In genomic region chr16:14366447-14366846, GRCh38 we compare ENCODE assay signal across 21 cellular contexts.
DNase-seq lines count a peak whose midpoint lies in the region; ATAC-seq, FAIRE-seq and TF ChIP-seq lines count a peak whose summit lies in the region.
"Had no signal": no experiment of that assay in that cellular context is flagged by ENCODE, and none has a peak within 500 bp of the region (broad histone marks: within the 10 kb centered on the region; RNA-seq: fewer than 3 reads in every experiment).

No MANE protein-coding gene starts in this region.

- no peak overlapping the region for H3K4me3 Mint-ChIP-seq in neural crest cell
- H3K4me3 Mint-ChIP-seq in stimulated activated memory B cell treated with anti-CD40 and anti-IgM and Interleukin-4, amounts not matched to agents 10 μg/mL and 1 μg/mL and 100 μg/mL, for 72 hours, result no peak overlapping the region
- H3K4me3 Mint-ChIP-seq: CD4-positive, alpha-beta T cell; CD8-positive, alpha-beta T cell had no signal

- no peak for TF ChIP-seq RAD21 in HepG2 (CRISPR knock-in tag; IDR thresholded peaks at IDR 0.05)

- TF ChIP-seq POLR2A in HepG2 (IDR thresholded peaks at IDR 0.05; ENCODE audit: insufficient read depth in 1 of 2, low read depth in 2 of 2, low read length in 2 of 2) (no peak), right lobe of liver (IDR thresholded peaks at IDR 0.05) (no peak)

- no peaks in the 10 kb centered on the region for H3K9me3 Mint-ChIP-seq in neural crest cell
- H3K9me3 Mint-ChIP-seq in stimulated activated memory B cell treated with anti-CD40 and anti-IgM and Interleukin-4, amounts not matched to agents 10 μg/mL and 1 μg/mL and 100 μg/mL, for 72 hours, result no peaks in the 10 kb centered on the region
- H3K9me3 Mint-ChIP-seq: CD4-positive, alpha-beta T cell; CD8-positive, alpha-beta T cell had no signal

- peak overlapping the region; percentile 12 for H3K27ac Mint-ChIP-seq in neural crest cell (ENCODE audit: unreplicated experiment)
- H3K27ac Mint-ChIP-seq in stimulated activated memory B cell treated with anti-CD40 and anti-IgM and Interleukin-4, amounts not matched to agents 10 μg/mL and 1 μg/mL and 100 μg/mL, for 72 hours, result no peak overlapping the region
- H3K27ac Mint-ChIP-seq: CD4-positive, alpha-beta T cell; CD8-positive, alpha-beta T cell had no signal

- H2AFZ ChIP-seq in HepG2 (ENCODE audit: low read length), result no peak overlapping the region

- FAIRE-seq in HepG2 (lab: Jason Lieb, UNC), result no peak
- FAIRE-seq: D721Med, G401.6, GM12891, GM19239 had no signal

- H3K4me1 ChIP-seq in HepG2 (ENCODE audit: insufficient read depth, low read length), result peaks cover 54% of the 10 kb centered on the region
- peaks cover 0 to 8% (median 0%) of the 10 kb centered on the region in 4 donors for H3K4me1 ChIP-seq in right lobe of liver

- BruUV-seq in HepG2 (replicated peaks; lab: Mats Ljungman, UMichigan), result no TSS peak

- TF ChIP-seq EP300 in HepG2 (IDR thresholded peaks at IDR 0.05; ENCODE audit: low read depth in 2 of 2, low read length in 2 of 2), result no peak
- TF ChIP-seq EP300 in HepG2 (CRISPR knock-in tag; IDR thresholded peaks at IDR 0.05; ENCODE audit: borderline replicate concordance), result no peak

- no peak overlapping the region for H3K27ac ChIP-seq in HepG2 (ENCODE audit: extremely low read length, insufficient read depth, low read length)
- no peak overlapping the region for H3K27ac ChIP-seq in right lobe of liver
- 0 out of 2 replicates have a peak overlapping the region, but pooled peaks have one; percentile 14 for H3K27ac ChIP-seq in RWPE1
- H3K27ac ChIP-seq: 22Rv1, C4-2B had no signal

- H3K4me3 ChIP-seq in HepG2 (replicated peaks in 1 of 3; ENCODE audit: insufficient read depth in 1 of 3, low read depth in 2 of 3, low read length in 3 of 3) (no peak overlapping the region), right lobe of liver (no peak overlapping the region)
- H3K4me3 ChIP-seq: BLaER1 treated with 17β-estradiol and CSF1 and Interleukin-3, amounts not matched to agents 10 nM and 100 nM had no signal

- peaks cover 8% of the 10 kb centered on the region for H3K4me1 Mint-ChIP-seq in neural crest cell
- peaks cover 7% of the 10 kb centered on the region for H3K4me1 Mint-ChIP-seq in stimulated activated memory B cell treated with anti-CD40 and anti-IgM and Interleukin-4, amounts not matched to agents 10 μg/mL and 1 μg/mL and 100 μg/mL, for 72 hours

- H3K36me3 Mint-ChIP-seq in neural crest cell (ENCODE audit: low read depth), result no peaks in the 10 kb centered on the region
- no peaks in the 10 kb centered on the region for H3K36me3 Mint-ChIP-seq in stimulated activated memory B cell treated with anti-CD40 and anti-IgM and Interleukin-4, amounts not matched to agents 10 μg/mL and 1 μg/mL and 100 μg/mL, for 72 hours
- H3K36me3 Mint-ChIP-seq: CD8-positive, alpha-beta T cell had no signal

- intact Hi-C loops in HepG2 (cut with micrococcal nuclease; ENCODE audit: unreplicated experiment) (no loop called here), right lobe of liver (cut with DNase I) (no loop called here)

- WGBS in HepG2 (ENCODE audit: low lambda C conversion rate), result 94% methylated on average over 7 of the region's 7 CpGs
- 95% methylated on average over 6 of the region's 7 CpGs for WGBS in right lobe of liver (ENCODE audit: insufficient coverage, low coverage, low lambda C conversion rate, missing lambda C conversion rate)

- no peak for DNase-seq in HepG2 (ENCODE audit: low spot score)
- DNase-seq in right lobe of liver, result no peak
- DNase-seq in RWPE1 (ENCODE audit: low spot score), result no peak
- no peak for DNase-seq in neural crest cell (ENCODE audit: low read depth, low spot score)
- no peak for DNase-seq in retina
- DNase-seq: ACHN; Caco-2; Calu3; CD4-positive, alpha-beta T cell; CD8-positive, alpha-beta T cell; DMS79 treated with DMSO at 0.1 percent for 48 hours; GF-D8 had no signal

- no peaks in the 10 kb centered on the region for H3K36me3 ChIP-seq in HepG2 (replicated peaks in 1 of 2; ENCODE audit: control insufficient read depth in 1 of 2, insufficient read depth in 2 of 2, low read length in 2 of 2)
- no peaks in the 10 kb centered on the region for H3K36me3 ChIP-seq in right lobe of liver
- H3K36me3 ChIP-seq: BLaER1 treated with 17β-estradiol and CSF1 and Interleukin-3, amounts not matched to agents 10 nM and 100 nM had no signal

- no peak overlapping the region for H3K9ac ChIP-seq in HepG2 (ENCODE audit: insufficient read depth, low read depth, low read length)
- H3K9ac ChIP-seq: BLaER1 treated with 17β-estradiol and CSF1 and Interleukin-3, amounts not matched to agents 10 nM and 100 nM had no signal

- H4K20me1 ChIP-seq in HepG2 (ENCODE audit: insufficient read depth, low read length), result no peaks in the 10 kb centered on the region
- H4K20me1 ChIP-seq: BLaER1 treated with 17β-estradiol and CSF1 and Interleukin-3, amounts not matched to agents 10 nM and 100 nM had no signal

- H3K27me3 ChIP-seq in HepG2 (ENCODE audit: control insufficient read depth in 1 of 2, insufficient read depth in 2 of 2, low read length in 2 of 2), result no peaks in the 10 kb centered on the region
- no peaks in the 10 kb centered on the region for H3K27me3 ChIP-seq in right lobe of liver
- H3K27me3 ChIP-seq: BLaER1 treated with 17β-estradiol and CSF1 and Interleukin-3, amounts not matched to agents 10 nM and 100 nM had no signal

- H3K4me2 ChIP-seq in HepG2 (ENCODE audit: low read depth, low read length), result no peak overlapping the region

- TF ChIP-seq CTCF in HepG2 (CRISPR knock-in tag; IDR thresholded peaks at IDR 0.05), result no peak
- no peak for TF ChIP-seq CTCF in right lobe of liver (IDR thresholded peaks at IDR 0.05)
- no peak for TF ChIP-seq CTCF in RWPE1 (conservative IDR thresholded peaks at IDR 0.05; ENCODE audit: low read depth)
- no peak for TF ChIP-seq CTCF in neural crest cell (conservative IDR thresholded peaks at IDR 0.05)

- in situ Hi-C loops in HepG2 (cut with HindIII; ENCODE audit: extremely low pct_ligation_motif_present, low pct_unique_long_range_greater_than_20kb), result no loop called here

- CTCF ChIA-PET in HepG2 (lab: Yijun Ruan, JAX; ENCODE audit: low intra/inter-chr PET ratio, low total read pairs), result no interaction called here
- CTCF ChIA-PET in RWPE1 (lab: Yijun Ruan, JAX), result interaction anchor here (0.6 kb wide), 2 partner anchors 15 to 162 kb away, joined by 3 read pairs; no protein-coding TSS in a partner anchor

- no peaks in the 10 kb centered on the region for H3K79me2 ChIP-seq in HepG2 (ENCODE audit: insufficient read depth, low read length)

- ATAC-seq in HepG2, result no peak
- ATAC-seq in right lobe of liver, result no peak
- ATAC-seq in stimulated activated memory B cell treated with anti-CD40 and anti-IgM and Interleukin-4, amounts not matched to agents 10 μg/mL and 1 μg/mL and 100 μg/mL, for 72 hours, result no peak
- ATAC-seq in HG03520 (IDR thresholded peaks at IDR 0.05; ENCODE audit: unreplicated experiment), result no peak
- ATAC-seq: CD8-positive, alpha-beta T cell had no signal

- H3K9me3 ChIP-seq in HepG2 (ENCODE audit: low read length), result no peaks in the 10 kb centered on the region
- H3K9me3 ChIP-seq in right lobe of liver, result no peaks in the 10 kb centered on the region
- H3K9me3 ChIP-seq: BLaER1 treated with 17β-estradiol and CSF1 and Interleukin-3, amounts not matched to agents 10 nM and 100 nM; Caco-2 had no signal

- no peaks in the 10 kb centered on the region for H3K27me3 Mint-ChIP-seq in neural crest cell (ENCODE audit: low read depth)
- H3K27me3 Mint-ChIP-seq in stimulated activated memory B cell treated with anti-CD40 and anti-IgM and Interleukin-4, amounts not matched to agents 10 μg/mL and 1 μg/mL and 100 μg/mL, for 72 hours, result peaks cover 29% of the 10 kb centered on the region
- H3K27me3 Mint-ChIP-seq: CD4-positive, alpha-beta T cell had no signal

- POLR2A ChIA-PET in HepG2 (lab: Yijun Ruan, JAX), result no interaction called here
- POLR2A ChIA-PET in RWPE1 (lab: Yijun Ruan, JAX; ENCODE audit: low non-redundant PET), result no interaction called here

TF ChIP-seq in HepG2, 621 proteins besides CTCF, POLR2A, EP300 and RAD21 (continues in another document):
- TF ChIP-seq ZMYM3 (CRISPR knock-in tag; IDR thresholded peaks at IDR 0.05) (peak; percentile 24; the same call in 1 of the 2 replicates), ZNF605 (CRISPR knock-in tag; IDR thresholded peaks at IDR 0.05) (peak; percentile 34; the same call in 1 of the 2 replicates), ZNF770 (CRISPR knock-in tag; IDR thresholded peaks at IDR 0.05) (peak; percentile 61; the same call in 1 of the 2 replicates), SALL2 (CRISPR knock-in tag; IDR thresholded peaks at IDR 0.05) (no peak), MEF2D (CRISPR knock-in tag; IDR thresholded peaks at IDR 0.05) (no peak)
